Comparison of ENCODE assay signal across 32 cellular contexts in the genomic region with DNA sequence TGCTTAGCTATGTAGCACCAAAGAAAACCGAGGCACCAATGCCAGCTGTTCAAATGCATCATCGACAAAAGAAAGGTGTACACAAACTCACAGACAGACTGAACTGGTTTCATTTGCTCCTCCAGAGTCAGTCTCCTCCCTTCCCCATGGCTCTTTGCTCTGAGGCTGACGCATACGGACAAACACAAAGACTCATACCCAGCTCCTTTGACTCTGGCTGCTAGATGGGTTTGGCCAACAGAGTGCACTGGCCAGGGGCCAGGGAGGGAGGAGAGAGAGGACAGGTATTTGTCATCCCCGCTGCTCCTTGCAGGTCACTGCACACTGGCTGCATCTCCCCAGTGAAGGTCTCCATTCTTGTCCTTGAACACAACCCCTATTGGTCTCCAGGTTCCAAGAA. TPM values are rescaled to one million over a fixed set of nuclear protein-coding genes. Genes with fewer than 3 reads are reported as not detected.
DNase-seq lines count a peak whose midpoint lies in the region; ATAC-seq and TF ChIP-seq lines count a peak whose summit lies in the region.
"Had no signal": no experiment of that assay in that cellular context is flagged by ENCODE, and none has a peak within 500 bp of the region (broad histone marks: within the 10 kb centered on the region; RNA-seq: fewer than 3 reads in every experiment).

No MANE protein-coding gene starts in this region.

- no peak overlapping the region for H2BK15ac ChIP-seq in IMR-90 (ENCODE audit: low read depth, low read length)

- no peak for TF ChIP-seq POLR2A in IMR-90 (IDR thresholded peaks at IDR 0.05; ENCODE audit: low read depth, low read length)

- H4K20me1 ChIP-seq in IMR-90 (ENCODE audit: insufficient read depth, low read length), result no peaks in the 10 kb centered on the region
- H4K20me1 ChIP-seq: BLaER1 had no signal

- no peak overlapping the region for H3K18ac ChIP-seq in IMR-90 (ENCODE audit: low read depth, low read length)

- H2AK9ac ChIP-seq in IMR-90 (replicated peaks; ENCODE audit: low read depth, low read length, poor library complexity), result peak overlapping the region; percentile 72

- in situ Hi-C loops in IMR-90 (cut with MboI; ENCODE audit: low sequenced_read_pairs), result no loop called here
- in situ Hi-C loops in Panc1 (cut with HindIII; ENCODE audit: low pct_unique_long_range_greater_than_20kb, low sequenced_read_pairs), result no loop called here

- no peak overlapping the region for H3K4me2 ChIP-seq in IMR-90 (ENCODE audit: low read depth, low read length)
- H3K4me2 ChIP-seq: BLaER1, GM23338 had no signal

- H2BK120ac ChIP-seq in IMR-90 (ENCODE audit: low read depth, low read length), result no peak overlapping the region

- BruUV-seq in IMR-90 (replicated peaks; lab: Mats Ljungman, UMichigan) (no TSS peak), Panc1 (replicated peaks; lab: Mats Ljungman, UMichigan) (no TSS peak)

- no peak overlapping the region for H3K4ac ChIP-seq in IMR-90 (ENCODE audit: low read depth, low read length)

- no peaks in the 10 kb centered on the region for H3K4me1 ChIP-seq in IMR-90 (ENCODE audit: control insufficient read depth, insufficient read depth, low read length)
- no peaks in the 10 kb centered on the region for H3K4me1 ChIP-seq in Panc1 (ENCODE audit: control insufficient read depth, insufficient read depth, low read length)
- H3K4me1 ChIP-seq: BLaER1, SJCRH30, suprapubic skin, upper lobe of right lung had no signal

- H3K27me3 ChIP-seq in IMR-90 (ENCODE audit: control insufficient read depth, insufficient read depth, low read length) (no peaks in the 10 kb centered on the region), Panc1 (ENCODE audit: control insufficient read depth, insufficient read depth, low read length) (peaks cover 29% of the 10 kb centered on the region)
- H3K27me3 ChIP-seq: BLaER1 had no signal

- H2AK5ac ChIP-seq in IMR-90 (ENCODE audit: low read depth, low read length), result no peak overlapping the region

- H2BK20ac ChIP-seq in IMR-90 (ENCODE audit: low read depth, low read length), result no peak overlapping the region

- DNase-seq in DMS53 treated with DMSO at 0.1 percent for 48 hours (lab: John Stamatoyannopoulos, UW; ENCODE audit: unreplicated experiment) (peak; percentile 9), IMR-90 (no peak), Panc1 (ENCODE audit: low read depth, low spot score) (no peak), epithelial cell of prostate (ENCODE audit: low read depth, low spot score) (peak; percentile 61), Right ventricle myocardium inferior (ENCODE audit: missing footprints) (no peak), left colon (no peak)
- DNase-seq: activated CD4-positive, alpha-beta T cell treated with anti-CD3 and anti-CD28 coated beads for 4 hours; DMS79 treated with DMSO at 0.1 percent for 48 hours; HFFc6; KG1; left cardiac atrium; mucosa of descending colon; NCI-H1417 treated with DMSO at 0.1 percent for 48 hours; NCI-H2081 treated with DMSO at 0.1 percent for 48 hours; NCI-H446; stimulated activated CD4-positive, alpha-beta T cell treated with anti-CD3 and anti-CD28 coated beads, Interleukin-15, amount 100 ng/mL, for 24 hours; stimulated activated CD4-positive, alpha-beta T cell treated with anti-CD3 and anti-CD28 coated beads, Interleukin-4, amount 100 ng/mL, for 4 hours; SW 1271; upper lobe of right lung; WERI-Rb-1 had no signal

- no peaks in the 10 kb centered on the region for H3K79me1 ChIP-seq in IMR-90 (ENCODE audit: low read depth in 1 of 2, low read length in 2 of 2)

- no peak for TF ChIP-seq RAD21 in IMR-90 (IDR thresholded peaks at IDR 0.05; ENCODE audit: low read length)

- H3K4me3 ChIP-seq in IMR-90 (ENCODE audit: insufficient read depth, low read depth, low read length), result no peak overlapping the region
- H3K4me3 ChIP-seq in Panc1 (ENCODE audit: low read depth in 2 of 2, low read length in 2 of 2), result no peak overlapping the region
- H3K4me3 ChIP-seq: BLaER1, GM23338, mucosa of descending colon, SJCRH30, suprapubic skin, upper lobe of right lung had no signal

- 0 out of 2 replicates have a peak, but pooled peaks cover 6% of the 10 kb centered on the region for H3K9me3 ChIP-seq in IMR-90 (ENCODE audit: control insufficient read depth, insufficient read depth, low read length)
- H3K9me3 ChIP-seq in Panc1 (ENCODE audit: control insufficient read depth, insufficient read depth, low read depth, low read length), result no peaks in the 10 kb centered on the region
- H3K9me3 ChIP-seq: BLaER1, mucosa of descending colon, suprapubic skin, upper lobe of right lung had no signal

- CTCF ChIA-PET in IMR-90 (lab: Yijun Ruan, JAX), result no interaction called here
- CTCF ChIA-PET in Panc1 (lab: Charles Lee), result no interaction called here

- intact Hi-C loops in IMR-90 (cut with micrococcal nuclease) (no loop called here), Panc1 (cut with micrococcal nuclease; ENCODE audit: unreplicated experiment) (no loop called here), Right ventricle myocardium inferior (cut with DNase I) (no loop called here), left colon (cut with DNase I, micrococcal nuclease) (no loop called here)

- H3K56ac ChIP-seq in IMR-90 (ENCODE audit: extremely low read depth, insufficient read depth, low read length), result no peak overlapping the region

- dilution Hi-C loops in IMR-90 (cut with HindIII; ENCODE audit: low sequenced_read_pairs, unreplicated experiment), result no loop called here

- TF ChIP-seq CTCF in IMR-90 (conservative IDR thresholded peaks at IDR 0.05; ENCODE audit: low read depth, low read length) (no peak), Panc1 (IDR thresholded peaks at IDR 0.05) (no peak)

- no peak overlapping the region for H4K8ac ChIP-seq in IMR-90 (ENCODE audit: low read depth in 2 of 2, low read length in 2 of 2)

- no peak overlapping the region for H3K9ac ChIP-seq in IMR-90 (ENCODE audit: low read depth, low read length)
- H3K9ac ChIP-seq: BLaER1 had no signal

- no peak overlapping the region for H4K91ac ChIP-seq in IMR-90 (ENCODE audit: insufficient read depth, low read depth, low read length)

- H4K5ac ChIP-seq in IMR-90 (ENCODE audit: low read depth, low read length), result no peak overlapping the region

- no peak overlapping the region for H3K14ac ChIP-seq in IMR-90 (replicated peaks; ENCODE audit: low read depth, low read length)

- H3K9me1 ChIP-seq in IMR-90 (ENCODE audit: insufficient read depth, low read length), result no peaks in the 10 kb centered on the region

- H3K36me3 ChIP-seq in IMR-90 (ENCODE audit: control insufficient read depth, insufficient read depth, low read length) (no peaks in the 10 kb centered on the region), Panc1 (ENCODE audit: control insufficient read depth, insufficient read depth, low read length) (no peaks in the 10 kb centered on the region)
- H3K36me3 ChIP-seq: BLaER1, SJCRH30, suprapubic skin, upper lobe of right lung, WERI-Rb-1 had no signal

- no peak overlapping the region for H2BK5ac ChIP-seq in IMR-90 (ENCODE audit: low read depth, low read length, poor library complexity, severe bottlenecking)

- H3K27ac ChIP-seq in IMR-90 (ENCODE audit: insufficient read depth, low read length), result no peak overlapping the region
- no peak overlapping the region for H3K27ac ChIP-seq in Panc1 (ENCODE audit: low read length)
- no peak overlapping the region for H3K27ac ChIP-seq in epithelial cell of prostate
- H3K27ac ChIP-seq: BLaER1, SJCRH30, suprapubic skin, upper lobe of right lung, WERI-Rb-1 had no signal

- POLR2A ChIA-PET in IMR-90 (lab: Charles Lee; ENCODE audit: unreplicated experiment) (no interaction called here), Panc1 (lab: Charles Lee) (no interaction called here)

- no peak overlapping the region for H3K23ac ChIP-seq in IMR-90 (ENCODE audit: low read depth, low read length)

- H2AFZ ChIP-seq in IMR-90 (replicated peaks; ENCODE audit: low read length, poor library complexity), result no peak overlapping the region
- H2AFZ ChIP-seq: GM23338 had no signal

- ATAC-seq in IMR-90 (ENCODE audit: low read depth) (no peak), Panc1 (0 out of 2 replicates have a peak, but pooled peaks have one; percentile 36), Right ventricle myocardium inferior (no peak), HG03045 (IDR thresholded peaks at IDR 0.05; ENCODE audit: unreplicated experiment) (no peak), HG02852 (IDR thresholded peaks at IDR 0.05; ENCODE audit: unreplicated experiment) (no peak), left colon (no peak)
- ATAC-seq: activated naive CD4-positive, alpha-beta T cell treated with anti-CD3 and anti-CD28 coated beads, Interleukin-2, amount 50 U/mL, for 72 hours; activated T-helper 17 cell treated with anti-CD3 and anti-CD28 coated beads, Interleukin-2, amount 50 U/mL, for 72 hours; GM23338; mucosa of descending colon; stimulated activated memory B cell treated with anti-CD40 and anti-IgM and Interleukin-4, amounts not matched to agents 10 μg/mL and 1 μg/mL and 100 μg/mL, for 72 hours had no signal

- no CpG with 5 or more reads among the region's 5 CpGs for WGBS in IMR-90 (ENCODE audit: extremely low coverage in 2 of 2, insufficient read length in 1 of 2), 2 experiments

TF ChIP-seq in IMR-90, 13 proteins besides CTCF, POLR2A, EP300 and RAD21 (continues in another document):
- no peak for TF ChIP-seq RFX5 (IDR thresholded peaks at IDR 0.05; ENCODE audit: low read depth, low read length)
- no peak for TF ChIP-seq SMC3 (IDR thresholded peaks at IDR 0.05; ENCODE audit: low read depth, low read length)
- TF ChIP-seq MXI1 (IDR thresholded peaks at IDR 0.05; ENCODE audit: borderline replicate concordance, low read depth, low read length), result no peak
- no peak for TF ChIP-seq MAZ (IDR thresholded peaks at IDR 0.05; ENCODE audit: borderline replicate concordance, low read depth, low read length)
- TF ChIP-seq MAFK (IDR thresholded peaks at IDR 0.05; ENCODE audit: low read depth, low read length), result no peak
- TF ChIP-seq BHLHE40 (IDR thresholded peaks at IDR 0.05; ENCODE audit: low read depth, low read length), result no peak
- no peak for TF ChIP-seq CHD1 (IDR thresholded peaks at IDR 0.05; ENCODE audit: low read depth, low read length)
- no peak for TF ChIP-seq CEBPB (IDR thresholded peaks at IDR 0.05; ENCODE audit: low read depth, low read length)
- TF ChIP-seq, protein P1, sequence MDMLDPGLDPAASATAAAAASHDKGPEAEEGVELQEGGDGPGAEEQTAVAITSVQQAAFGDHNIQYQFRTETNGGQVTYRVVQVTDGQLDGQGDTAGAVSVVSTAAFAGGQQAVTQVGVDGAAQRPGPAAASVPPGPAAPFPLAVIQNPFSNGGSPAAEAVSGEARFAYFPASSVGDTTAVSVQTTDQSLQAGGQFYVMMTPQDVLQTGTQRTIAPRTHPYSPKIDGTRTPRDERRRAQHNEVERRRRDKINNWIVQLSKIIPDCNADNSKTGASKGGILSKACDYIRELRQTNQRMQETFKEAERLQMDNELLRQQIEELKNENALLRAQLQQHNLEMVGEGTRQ (IDR thresholded peaks at IDR 0.05; ENCODE audit: low read depth, low read length), result no peak

RNA-seq across cellular contexts. Expression of gene DNER, which starts 40.7 kb away (rescaled TPM):
- total RNA-seq in IMR-90 (2012; rRNA removed) (under 0.01 TPM in 2 replicates), Panc1 (2021; ENCODE audit: unreplicated experiment) (0.31 TPM), Right ventricle myocardium inferior (3.3 TPM), left colon (1 to 10 TPM in 1 of 2 donors, under 1 TPM in 1; 0.40 to 1.3 TPM)
- polyA plus RNA-seq in IMR-90 (2012; rRNA removed), result 0.14 and 0.20 TPM in 2 replicates
- 0.05 and 0.09 TPM in 2 replicates for polyA plus RNA-seq in IMR-90 (2012; cell fraction: cytosol; rRNA removed)
- polyA plus RNA-seq in IMR-90 (2012; cell fraction: nucleus; rRNA removed; ENCODE audit: low replicate concordance), result 0.08 and 0.10 TPM in 2 replicates
- polyA plus RNA-seq in Panc1 (2012; ENCODE audit: insufficient read length), result 0.19 TPM
- total RNA-seq: activated naive CD4-positive, alpha-beta T cell treated with anti-CD3 and anti-CD28 coated beads, Interleukin-2, amount 50 U/mL, for 72 hours; activated T-helper 17 cell treated with anti-CD3 and anti-CD28 coated beads, Interleukin-2, amount 50 U/mL, for 72 hours; endothelial cell of umbilical vein; OCI-LY7 had no signal
- polyA plus RNA-seq: AG04450 had no signal

Comparison
In these comparisons a context has a peak if more than half of its experiments do, and no peak if none do; other contexts are left out.
1. DNase-seq: peak in DMS53 treated with DMSO at 0.1 percent for 48 hours (single experiment) and epithelial cell of prostate (single experiment); none in IMR-90 (single experiment), Panc1 (single experiment), Right ventricle myocardium inferior (single experiment) and left colon (0 of 2).